13 cellular contexts compared by ENCODE assay signal in the genomic region with DNA sequence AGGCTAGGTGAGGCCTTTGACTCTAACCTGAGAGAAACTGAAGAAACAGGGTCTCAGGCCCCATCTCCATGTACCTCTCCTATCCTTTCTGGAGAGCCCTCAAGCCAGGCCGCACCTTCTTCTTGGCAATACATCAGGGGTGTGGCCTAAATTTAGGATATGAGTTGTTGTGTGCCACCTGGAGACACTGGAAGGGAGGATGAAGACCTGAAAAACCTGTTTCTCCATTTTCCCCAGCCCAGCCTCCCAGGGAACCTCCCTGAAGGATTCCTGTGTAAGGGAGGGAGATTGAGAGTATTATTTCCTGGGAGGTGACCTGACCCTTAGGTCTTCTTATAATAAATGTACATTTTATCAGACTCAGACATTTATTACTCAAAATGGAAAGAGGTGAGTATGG. TPM values are rescaled to one million over a fixed set of nuclear protein-coding genes. Genes with fewer than 3 reads are reported as not detected.
DNase-seq lines count a peak whose midpoint lies in the region; ATAC-seq, FAIRE-seq and TF ChIP-seq lines count a peak whose summit lies in the region.
"Had no signal": no experiment of that assay in that cellular context is flagged by ENCODE, and none has a peak within 500 bp of the region (broad histone marks: within the 10 kb centered on the region; RNA-seq: fewer than 3 reads in every experiment).

No MANE protein-coding gene starts in this region.

- ATAC-seq in upper lobe of right lung: peak; percentile 76
- no peak for ATAC-seq in HG02938 (IDR thresholded peaks at IDR 0.05; ENCODE audit: unreplicated experiment)
- ATAC-seq: gastroesophageal sphincter, left cardiac atrium had no signal

- H3K4me1 ChIP-seq in PC-9 (replicated peaks; ENCODE audit: insufficient read depth) (peaks cover 42% of the 10 kb centered on the region), keratinocyte (ENCODE audit: control insufficient read depth, extremely low read depth, insufficient read depth, low read length) (peaks cover 31% of the 10 kb centered on the region), upper lobe of right lung (no peaks in the 10 kb centered on the region)
- H3K4me1 ChIP-seq: gastroesophageal sphincter had no signal

- intact Hi-C loops in PC-9 (cut with micrococcal nuclease; ENCODE audit: unreplicated experiment) (no loop called here), upper lobe of right lung (cut with DNase I) (no loop called here)

- H3K79me2 ChIP-seq in PC-9 (ENCODE audit: low read depth) (no peaks in the 10 kb centered on the region), keratinocyte (ENCODE audit: control insufficient read depth, insufficient read depth, low read length) (no peaks in the 10 kb centered on the region)

- H3K9me2 ChIP-seq in PC-9 (ENCODE audit: insufficient read depth): no peaks in the 10 kb centered on the region

- H3K27ac ChIP-seq in PC-9 (no peak overlapping the region; the same call in 1 of the 2 replicates), keratinocyte (ENCODE audit: control insufficient read depth, insufficient read depth, low read length) (peak overlapping the region; percentile 66), upper lobe of right lung (peak overlapping the region; percentile 30)
- H3K27ac ChIP-seq: gastroesophageal sphincter, sigmoid colon had no signal

- TF ChIP-seq CTCF in LNCaP clone FGC (IDR thresholded peaks at IDR 0.05; ENCODE audit: control insufficient read depth, extremely low read depth, insufficient read depth) (no peak), PC-9 (conservative IDR thresholded peaks at IDR 0.05) (no peak), keratinocyte (optimal IDR thresholded peaks at IDR 0.05 in 1 of 3, IDR thresholded peaks at IDR 0.05 in 1 of 3, conservative IDR thresholded peaks at IDR 0.05 in 1 of 3; ENCODE audit: extremely low read depth in 1 of 3, insufficient read depth in 2 of 3, low read length in 3 of 3) (no peak), upper lobe of right lung (IDR thresholded peaks at IDR 0.05) (no peak)

- no TSS peak for BruUV-seq in PC-9 (replicated peaks; lab: Mats Ljungman, UMichigan)

- no peaks in the 10 kb centered on the region for H3K9me3 ChIP-seq in PC-9 (ENCODE audit: insufficient read depth, low read depth)
- H3K9me3 ChIP-seq in keratinocyte (ENCODE audit: control insufficient read depth, low read depth, low read length): no peaks in the 10 kb centered on the region
- H3K9me3 ChIP-seq in upper lobe of right lung: no peaks in the 10 kb centered on the region
- H3K9me3 ChIP-seq: gastroesophageal sphincter, sigmoid colon had no signal

- no peaks in the 10 kb centered on the region for H3K36me3 ChIP-seq in PC-9 (ENCODE audit: low read depth)
- peaks cover 0 to 4% of the 10 kb centered on the region in 2 experiments for H3K36me3 ChIP-seq in keratinocyte (ENCODE audit: control insufficient read depth in 2 of 2, extremely low read depth in 1 of 2, insufficient read depth in 2 of 2, low read length in 2 of 2)
- H3K36me3 ChIP-seq in upper lobe of right lung: no peaks in the 10 kb centered on the region
- H3K36me3 ChIP-seq: gastroesophageal sphincter, sigmoid colon had no signal

- H3K4me2 ChIP-seq in PC-9: peak overlapping the region; percentile 59
- peak overlapping the region; percentile 77 for H3K4me2 ChIP-seq in keratinocyte (ENCODE audit: control insufficient read depth, extremely low read depth, insufficient read depth, low read depth, low read length)

- CTCF ChIA-PET in PC-9 (lab: Charles Lee): interaction anchor here (0.5 kb wide), 1 partner anchor 53 kb away, joined by 14 read pairs; no protein-coding TSS in a partner anchor

- H4K20me1 ChIP-seq in PC-9 (ENCODE audit: insufficient read depth): no peaks in the 10 kb centered on the region
- no peaks in the 10 kb centered on the region for H4K20me1 ChIP-seq in keratinocyte (ENCODE audit: control insufficient read depth, extremely low read depth, insufficient read depth, low read length)

- dilution Hi-C loops in keratinocyte (cut with MboI; ENCODE audit: extremely low pct_ligation_motif_present, low sequenced_read_pairs): no loop called here

- peaks cover 5% of the 10 kb centered on the region for H3K9me1 ChIP-seq in keratinocyte (ENCODE audit: control insufficient read depth, extremely low read depth, insufficient read depth, low read length)

- no peak overlapping the region for H2AFZ ChIP-seq in PC-9
- H2AFZ ChIP-seq in keratinocyte (ENCODE audit: control insufficient read depth, low read length): no peak overlapping the region

- in situ Hi-C loops in ACHN (cut with HindIII; ENCODE audit: low pct_ligation_motif_present, low pct_unique_long_range_greater_than_20kb, low sequenced_read_pairs): no loop called here

- H3K4me3 ChIP-seq in LNCaP clone FGC (ENCODE audit: low read depth, low read length) (peak overlapping the region; percentile 43), PC-9 (no peak overlapping the region), keratinocyte (ENCODE audit: control insufficient read depth in 2 of 3, extremely low read depth in 1 of 3, insufficient read depth in 2 of 3, low read depth in 1 of 3, low read length in 3 of 3) (peak overlapping the region in 1 of 3 experiments; percentile 49), upper lobe of right lung (no peak overlapping the region)
- H3K4me3 ChIP-seq: gastroesophageal sphincter, sigmoid colon had no signal

- DNase-seq in LNCaP clone FGC (ENCODE audit: low read depth) (peak; percentile 95), PC-9 (peak; percentile 77 to 91), keratinocyte (ENCODE audit: low read depth, low spot score) (no peak), upper lobe of right lung (no peak), ACHN (no peak)
- no peak for DNase-seq in effector CD4-positive, alpha-beta T cell
- DNase-seq: CD8-positive, alpha-beta memory T cell; KBM-7; left cardiac atrium; sigmoid colon had no signal

- POLR2A ChIA-PET in PC-9 (lab: Charles Lee; ENCODE audit: unreplicated experiment): no interaction called here

- peaks cover 27% of the 10 kb centered on the region; the same call in 1 of the 2 replicates for H3F3A ChIP-seq in PC-9 (ENCODE audit: insufficient read depth, low read depth)

- H3K27me3 ChIP-seq in PC-9 (ENCODE audit: insufficient read depth, low read depth) (no peaks in the 10 kb centered on the region), keratinocyte (ENCODE audit: control insufficient read depth, extremely low read depth, insufficient read depth, low read length) (no peaks in the 10 kb centered on the region), upper lobe of right lung (no peaks in the 10 kb centered on the region)
- H3K27me3 ChIP-seq: gastroesophageal sphincter, sigmoid colon had no signal

- no peak overlapping the region for H3K9ac ChIP-seq in keratinocyte (ENCODE audit: control insufficient read depth, extremely low read depth, insufficient read depth, low read length)

- FAIRE-seq in keratinocyte (lab: Jason Lieb, UNC): peak; percentile 84

RNA-seq across cellular contexts. Expression of a gene that starts 3.1 kb away (rescaled TPM):
- total RNA-seq in PC-9 (2021) (not detected in 2 replicates), upper lobe of right lung (not detected)
- polyA plus RNA-seq in keratinocyte: 0.22 to 0.33 TPM in 2 of 3 replicates, not detected in the other
- polyA plus RNA-seq in keratinocyte (2011; ENCODE audit: low read depth): not detected
- not detected in 2 replicates for polyA plus RNA-seq in keratinocyte (2011; cell fraction: cytosol; rRNA removed)
- polyA plus RNA-seq in keratinocyte (2011; cell fraction: nucleus; rRNA removed): not detected in 2 replicates
- polyA plus RNA-seq in keratinocyte (2012; ENCODE audit: low replicate concordance): not detected in 2 replicates
- polyA minus RNA-seq in keratinocyte: not detected in 3 replicates
- not detected for polyA minus RNA-seq in keratinocyte (2011; cell fraction: cytosol; rRNA and poly(A)+ RNA removed)
- polyA minus RNA-seq in keratinocyte (2011; cell fraction: nucleus; rRNA and poly(A)+ RNA removed): not detected in 2 replicates
- total RNA-seq: activated T-helper 1 cell treated with anti-CD3 and anti-CD28 coated beads, Interleukin-12 subunit alpha, Interleukin-12 subunit beta, Interleukin-2, Interleukin-4 antibody, amounts not matched to agents 30 ng/mL and 10 ng/mL and 1 ng/mL, durations not matched to agents 14 hours and 24 hours and 36 hours; CD8-positive, alpha-beta memory T cell; gastroesophageal sphincter; left cardiac atrium had no signal
- polyA plus RNA-seq: CD8-positive, alpha-beta memory T cell had no signal

RNA-seq across cellular contexts. Expression of a gene that starts 3.3 kb away (rescaled TPM):
- total RNA-seq in PC-9 (2021) (1.2 and 2.1 TPM in 2 replicates), upper lobe of right lung (not detected)
- polyA plus RNA-seq in keratinocyte: 2.3 to 3.1 TPM (median 2.4 TPM) in 3 replicates
- 25.5 TPM for polyA plus RNA-seq in keratinocyte (2011; ENCODE audit: low read depth)
- polyA plus RNA-seq in keratinocyte (2011; cell fraction: cytosol; rRNA removed): 2.8 and 4.9 TPM in 2 replicates
- polyA plus RNA-seq in keratinocyte (2011; cell fraction: nucleus; rRNA removed): 5.9 and 7.2 TPM in 2 replicates
- 2.6 and 230 TPM in 2 replicates for polyA plus RNA-seq in keratinocyte (2012; ENCODE audit: low replicate concordance)
- 4.5 to 5.1 TPM (median 4.6 TPM) in 3 replicates for polyA minus RNA-seq in keratinocyte
- polyA minus RNA-seq in keratinocyte (2011; cell fraction: cytosol; rRNA and poly(A)+ RNA removed): not detected
- polyA minus RNA-seq in keratinocyte (2011; cell fraction: nucleus; rRNA and poly(A)+ RNA removed): 3.0 and 6.8 TPM in 2 replicates
- total RNA-seq: activated T-helper 1 cell treated with anti-CD3 and anti-CD28 coated beads, Interleukin-12 subunit alpha, Interleukin-12 subunit beta, Interleukin-2, Interleukin-4 antibody, amounts not matched to agents 30 ng/mL and 10 ng/mL and 1 ng/mL, durations not matched to agents 14 hours and 24 hours and 36 hours; CD8-positive, alpha-beta memory T cell; gastroesophageal sphincter; left cardiac atrium; sigmoid colon had no signal
- polyA plus RNA-seq: CD8-positive, alpha-beta memory T cell had no signal

RNA-seq across cellular contexts. Expression of a gene that starts 4.9 kb away (rescaled TPM):
- 0.43 and 0.59 TPM in 2 replicates for total RNA-seq in PC-9 (2021)
- 0.06 to 0.21 TPM (median 0.10 TPM) in 3 replicates for polyA plus RNA-seq in keratinocyte
- polyA plus RNA-seq in keratinocyte (2011; ENCODE audit: low read depth): 0.19 TPM
- 0.06 and 0.12 TPM in 2 replicates for polyA plus RNA-seq in keratinocyte (2011; cell fraction: cytosol; rRNA removed)
- polyA plus RNA-seq in keratinocyte (2011; cell fraction: nucleus; rRNA removed): 0.57 and 0.65 TPM in 2 replicates
- 0.09 and 2.5 TPM in 2 replicates for polyA plus RNA-seq in keratinocyte (2012; ENCODE audit: low replicate concordance)
- polyA minus RNA-seq in keratinocyte: 0.20 TPM in 1 of 3 replicates, not detected in the others
- not detected for polyA minus RNA-seq in keratinocyte (2011; cell fraction: cytosol; rRNA and poly(A)+ RNA removed)
- polyA minus RNA-seq in keratinocyte (2011; cell fraction: nucleus; rRNA and poly(A)+ RNA removed): not detected in 2 replicates
- total RNA-seq in upper lobe of right lung: 1.1 TPM
- total RNA-seq: activated T-helper 1 cell treated with anti-CD3 and anti-CD28 coated beads, Interleukin-12 subunit alpha, Interleukin-12 subunit beta, Interleukin-2, Interleukin-4 antibody, amounts not matched to agents 30 ng/mL and 10 ng/mL and 1 ng/mL, durations not matched to agents 14 hours and 24 hours and 36 hours; CD8-positive, alpha-beta memory T cell; sigmoid colon had no signal

RNA-seq across cellular contexts. Expression of a gene that starts 10.8 kb away (rescaled TPM):
- 58.3 and 99.6 TPM in 2 replicates for total RNA-seq in PC-9 (2021)
- 3.0 to 6.7 TPM (median 3.1 TPM) in 3 replicates for polyA plus RNA-seq in keratinocyte
- polyA plus RNA-seq in keratinocyte (2011; ENCODE audit: low read depth): 9.8 TPM
- polyA plus RNA-seq in keratinocyte (2011; cell fraction: cytosol; rRNA removed): 4.0 and 8.0 TPM in 2 replicates
- 7.7 and 10.1 TPM in 2 replicates for polyA plus RNA-seq in keratinocyte (2011; cell fraction: nucleus; rRNA removed)
- polyA plus RNA-seq in keratinocyte (2012; ENCODE audit: low replicate concordance): 5.5 and 20.4 TPM in 2 replicates
- 1.6 to 5.6 TPM (median 2.6 TPM) in 3 replicates for polyA minus RNA-seq in keratinocyte
- 4.0 TPM for polyA minus RNA-seq in keratinocyte (2011; cell fraction: cytosol; rRNA and poly(A)+ RNA removed)
- 1.2 and 2.5 TPM in 2 replicates for polyA minus RNA-seq in keratinocyte (2011; cell fraction: nucleus; rRNA and poly(A)+ RNA removed)
- total RNA-seq in upper lobe of right lung: 71.2 TPM

RNA-seq across cellular contexts. Expression of a gene that starts 11.6 kb away (rescaled TPM):
- total RNA-seq in PC-9 (2021) (not detected in 2 replicates), upper lobe of right lung (not detected)
- polyA plus RNA-seq in keratinocyte: not detected in 3 replicates
- polyA plus RNA-seq in keratinocyte (2011; ENCODE audit: low read depth): not detected
- not detected in 2 replicates for polyA plus RNA-seq in keratinocyte (2011; cell fraction: cytosol; rRNA removed)
- polyA plus RNA-seq in keratinocyte (2011; cell fraction: nucleus; rRNA removed): not detected in 2 replicates
- not detected in 2 replicates for polyA plus RNA-seq in keratinocyte (2012; ENCODE audit: low replicate concordance)
- polyA minus RNA-seq in keratinocyte: not detected in 3 replicates
- not detected for polyA minus RNA-seq in keratinocyte (2011; cell fraction: cytosol; rRNA and poly(A)+ RNA removed)
- not detected in 2 replicates for polyA minus RNA-seq in keratinocyte (2011; cell fraction: nucleus; rRNA and poly(A)+ RNA removed)
- total RNA-seq: activated T-helper 1 cell treated with anti-CD3 and anti-CD28 coated beads, Interleukin-12 subunit alpha, Interleukin-12 subunit beta, Interleukin-2, Interleukin-4 antibody, amounts not matched to agents 30 ng/mL and 10 ng/mL and 1 ng/mL, durations not matched to agents 14 hours and 24 hours and 36 hours; CD8-positive, alpha-beta memory T cell; gastroesophageal sphincter; left cardiac atrium; sigmoid colon had no signal
- polyA plus RNA-seq: CD8-positive, alpha-beta memory T cell; sigmoid colon had no signal

Comparison
In these comparisons a context has a peak if more than half of its experiments do, and no peak if none do; other contexts are left out.
1. DNase-seq: peak in LNCaP clone FGC (single experiment) and PC-9 (2 of 2); none in keratinocyte (single experiment), upper lobe of right lung (single experiment), effector CD4-positive, alpha-beta T cell (single experiment) and ACHN (single experiment).